ENCODE assay signal across 10 cellular contexts in genomic region chrX:20315140-20315539, GRCh38. TPM values are rescaled to one million over a fixed set of nuclear protein-coding genes. Genes with fewer than 3 reads are reported as not detected.
DNase-seq lines count a peak whose midpoint lies in the region; ATAC-seq and TF ChIP-seq lines count a peak whose summit lies in the region.
"Had no signal": no experiment of that assay in that cellular context is flagged by ENCODE, and none has a peak within 500 bp of the region (broad histone marks: within the 10 kb centered on the region; RNA-seq: fewer than 3 reads in every experiment).

No MANE protein-coding gene starts in this region.

- H3K4me1 Mint-ChIP-seq in stimulated activated naive B cell treated with anti-CD40 and anti-IgM and Interleukin-4, amounts not matched to agents 10 μg/mL and 1 μg/mL and 100 μg/mL, for 72 hours: peaks cover 26 to 72% of the 10 kb centered on the region in 2 donors

- no peak overlapping the region for H3K27ac Mint-ChIP-seq in stimulated activated naive B cell treated with anti-CD40 and anti-IgM and Interleukin-4, amounts not matched to agents 10 μg/mL and 1 μg/mL and 100 μg/mL, for 72 hours

- H3K9me3 Mint-ChIP-seq in stimulated activated naive B cell treated with anti-CD40 and anti-IgM and Interleukin-4, amounts not matched to agents 10 μg/mL and 1 μg/mL and 100 μg/mL, for 72 hours: no peaks in the 10 kb centered on the region

- intact Hi-C loops in esophagus squamous epithelium (cut with DNase I): no loop called here

- H3K36me3 ChIP-seq in RWPE2 (ENCODE audit: low read depth) (no peaks in the 10 kb centered on the region), esophagus squamous epithelium (no peaks in the 10 kb centered on the region)
- H3K36me3 ChIP-seq: cardiac muscle cell had no signal

- H3K9me3 ChIP-seq in RWPE2 (ENCODE audit: severe bottlenecking) (no peaks in the 10 kb centered on the region), esophagus squamous epithelium (no peaks in the 10 kb centered on the region)

- ATAC-seq in HG03108 (IDR thresholded peaks at IDR 0.05; ENCODE audit: unreplicated experiment): peak; percentile 52
- ATAC-seq in RWPE2 (ENCODE audit: low read depth): peak; percentile 93
- peak; percentile 70 to 76 for ATAC-seq in stimulated activated naive B cell treated with anti-CD40 and anti-IgM and Interleukin-4, amounts not matched to agents 10 μg/mL and 1 μg/mL and 100 μg/mL, for 72 hours (replicated peaks)

- WGBS in esophagus squamous epithelium, 2 donors: 21 to 47% methylated on average over 2 of the region's 2 CpGs

- no peaks in the 10 kb centered on the region for H3K27me3 Mint-ChIP-seq in stimulated activated naive B cell treated with anti-CD40 and anti-IgM and Interleukin-4, amounts not matched to agents 10 μg/mL and 1 μg/mL and 100 μg/mL, for 72 hours

- no peaks in the 10 kb centered on the region for H3K36me3 Mint-ChIP-seq in stimulated activated naive B cell treated with anti-CD40 and anti-IgM and Interleukin-4, amounts not matched to agents 10 μg/mL and 1 μg/mL and 100 μg/mL, for 72 hours

- peak overlapping the region; percentile 14 for H3K27ac ChIP-seq in RWPE2 (ENCODE audit: poor library complexity, severe bottlenecking)
- H3K27ac ChIP-seq in esophagus squamous epithelium: peak overlapping the region in 1 of 4 donors; percentile 13
- H3K27ac ChIP-seq: 22Rv1, cardiac muscle cell had no signal

- TF ChIP-seq POLR2A in esophagus squamous epithelium (IDR thresholded peaks at IDR 0.05): no peak

- no peak overlapping the region for H3K4me3 Mint-ChIP-seq in stimulated activated naive B cell treated with anti-CD40 and anti-IgM and Interleukin-4, amounts not matched to agents 10 μg/mL and 1 μg/mL and 100 μg/mL, for 72 hours

- H3K4me3 ChIP-seq in RWPE2 (ENCODE audit: severe bottlenecking) (no peak overlapping the region), esophagus squamous epithelium (no peak overlapping the region)
- H3K4me3 ChIP-seq: cardiac muscle cell had no signal

- no peaks in the 10 kb centered on the region for H3K4me1 ChIP-seq in RWPE2 (ENCODE audit: insufficient read depth, poor library complexity, severe bottlenecking)
- peaks cover 0 to 8% (median 0%) of the 10 kb centered on the region in 3 donors for H3K4me1 ChIP-seq in esophagus squamous epithelium

- DNase-seq in DMS153 (lab: John Stamatoyannopoulos, UW) (peak; percentile 23), DMS153 treated with DMSO at 0.1 percent for 48 hours (lab: John Stamatoyannopoulos, UW; ENCODE audit: unreplicated experiment) (no peak), RWPE2 (ENCODE audit: low spot score) (no peak), esophagus squamous epithelium (lab: John Stamatoyannopoulos, UW) (no peak), mucosa of gallbladder (ENCODE audit: low spot score) (no peak), activated gamma-delta T cell treated with Interleukin-2 at 50 U/mL for 16 hours (no peak)
- no peak for DNase-seq in stimulated activated naive B cell treated with anti-CD40 and anti-IgM and Interleukin-4, amounts not matched to agents 10 μg/mL and 1 μg/mL and 100 μg/mL, for 72 hours

- no peak for TF ChIP-seq CTCF in RWPE2 (IDR thresholded peaks at IDR 0.05; ENCODE audit: poor library complexity, severe bottlenecking)
- TF ChIP-seq CTCF in esophagus squamous epithelium (IDR thresholded peaks at IDR 0.05): no peak

- H3K27me3 ChIP-seq in RWPE2 (ENCODE audit: insufficient read depth, poor library complexity, severe bottlenecking) (no peaks in the 10 kb centered on the region), esophagus squamous epithelium (no peaks in the 10 kb centered on the region)
- H3K27me3 ChIP-seq: cardiac muscle cell had no signal

RNA-seq across cellular contexts. Expression of gene RPS6KA3, which starts 48.4 kb away (rescaled TPM):
- total RNA-seq in esophagus squamous epithelium (10 to 100 TPM; 15.8 to 30.9 (median 29.7) TPM), mucosa of gallbladder (51.9 TPM)
